In the genomic region with DNA sequence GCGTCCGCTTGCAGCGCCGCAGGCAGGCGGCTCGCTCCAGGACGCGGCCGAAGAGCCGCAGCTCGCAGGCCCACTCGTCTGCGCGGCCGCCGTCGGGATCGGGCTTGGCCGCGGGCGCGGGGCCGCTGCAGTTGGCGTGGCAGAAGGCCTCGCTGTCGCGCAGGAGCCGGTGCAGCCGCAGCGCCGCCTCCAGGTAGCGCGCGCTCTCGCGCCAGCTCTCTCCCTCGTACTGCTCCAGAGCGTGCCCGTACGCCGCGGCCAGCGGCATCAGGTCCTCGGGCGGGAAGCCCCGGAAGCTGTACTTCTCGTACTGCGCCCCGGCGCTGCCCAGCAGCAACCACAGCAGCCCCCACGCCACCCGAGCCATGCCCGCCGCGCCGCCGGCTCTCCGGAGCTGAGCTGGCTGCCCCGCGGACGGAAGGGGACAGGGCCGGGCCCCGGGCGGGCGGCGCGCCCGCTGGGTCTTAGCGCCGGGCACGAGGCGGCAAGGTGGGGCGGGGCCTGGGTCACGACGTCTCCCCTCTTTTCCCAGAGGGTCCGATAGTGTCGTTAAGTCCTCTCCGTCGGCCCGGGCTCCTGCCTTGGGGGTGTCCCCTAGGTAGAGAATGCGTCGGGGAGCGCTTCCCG, we compare ENCODE assay signal across 1 cellular context.
TF ChIP-seq lines count a peak whose summit lies in the region.

A gene with protein sequence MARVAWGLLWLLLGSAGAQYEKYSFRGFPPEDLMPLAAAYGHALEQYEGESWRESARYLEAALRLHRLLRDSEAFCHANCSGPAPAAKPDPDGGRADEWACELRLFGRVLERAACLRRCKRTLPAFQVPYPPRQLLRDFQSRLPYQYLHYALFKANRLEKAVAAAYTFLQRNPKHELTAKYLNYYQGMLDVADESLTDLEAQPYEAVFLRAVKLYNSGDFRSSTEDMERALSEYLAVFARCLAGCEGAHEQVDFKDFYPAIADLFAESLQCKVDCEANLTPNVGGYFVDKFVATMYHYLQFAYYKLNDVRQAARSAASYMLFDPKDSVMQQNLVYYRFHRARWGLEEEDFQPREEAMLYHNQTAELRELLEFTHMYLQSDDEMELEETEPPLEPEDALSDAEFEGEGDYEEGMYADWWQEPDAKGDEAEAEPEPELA (minus strand): TSS at position 401 of the 627 bp plus-strand sequence. CDS start 34 bp downstream, at position 367.

TF ChIP-seq in HepG2, 621 proteins besides CTCF, POLR2A, EP300 and RAD21 (continued from another document and continues in another):
- TF ChIP-seq, protein P1, sequence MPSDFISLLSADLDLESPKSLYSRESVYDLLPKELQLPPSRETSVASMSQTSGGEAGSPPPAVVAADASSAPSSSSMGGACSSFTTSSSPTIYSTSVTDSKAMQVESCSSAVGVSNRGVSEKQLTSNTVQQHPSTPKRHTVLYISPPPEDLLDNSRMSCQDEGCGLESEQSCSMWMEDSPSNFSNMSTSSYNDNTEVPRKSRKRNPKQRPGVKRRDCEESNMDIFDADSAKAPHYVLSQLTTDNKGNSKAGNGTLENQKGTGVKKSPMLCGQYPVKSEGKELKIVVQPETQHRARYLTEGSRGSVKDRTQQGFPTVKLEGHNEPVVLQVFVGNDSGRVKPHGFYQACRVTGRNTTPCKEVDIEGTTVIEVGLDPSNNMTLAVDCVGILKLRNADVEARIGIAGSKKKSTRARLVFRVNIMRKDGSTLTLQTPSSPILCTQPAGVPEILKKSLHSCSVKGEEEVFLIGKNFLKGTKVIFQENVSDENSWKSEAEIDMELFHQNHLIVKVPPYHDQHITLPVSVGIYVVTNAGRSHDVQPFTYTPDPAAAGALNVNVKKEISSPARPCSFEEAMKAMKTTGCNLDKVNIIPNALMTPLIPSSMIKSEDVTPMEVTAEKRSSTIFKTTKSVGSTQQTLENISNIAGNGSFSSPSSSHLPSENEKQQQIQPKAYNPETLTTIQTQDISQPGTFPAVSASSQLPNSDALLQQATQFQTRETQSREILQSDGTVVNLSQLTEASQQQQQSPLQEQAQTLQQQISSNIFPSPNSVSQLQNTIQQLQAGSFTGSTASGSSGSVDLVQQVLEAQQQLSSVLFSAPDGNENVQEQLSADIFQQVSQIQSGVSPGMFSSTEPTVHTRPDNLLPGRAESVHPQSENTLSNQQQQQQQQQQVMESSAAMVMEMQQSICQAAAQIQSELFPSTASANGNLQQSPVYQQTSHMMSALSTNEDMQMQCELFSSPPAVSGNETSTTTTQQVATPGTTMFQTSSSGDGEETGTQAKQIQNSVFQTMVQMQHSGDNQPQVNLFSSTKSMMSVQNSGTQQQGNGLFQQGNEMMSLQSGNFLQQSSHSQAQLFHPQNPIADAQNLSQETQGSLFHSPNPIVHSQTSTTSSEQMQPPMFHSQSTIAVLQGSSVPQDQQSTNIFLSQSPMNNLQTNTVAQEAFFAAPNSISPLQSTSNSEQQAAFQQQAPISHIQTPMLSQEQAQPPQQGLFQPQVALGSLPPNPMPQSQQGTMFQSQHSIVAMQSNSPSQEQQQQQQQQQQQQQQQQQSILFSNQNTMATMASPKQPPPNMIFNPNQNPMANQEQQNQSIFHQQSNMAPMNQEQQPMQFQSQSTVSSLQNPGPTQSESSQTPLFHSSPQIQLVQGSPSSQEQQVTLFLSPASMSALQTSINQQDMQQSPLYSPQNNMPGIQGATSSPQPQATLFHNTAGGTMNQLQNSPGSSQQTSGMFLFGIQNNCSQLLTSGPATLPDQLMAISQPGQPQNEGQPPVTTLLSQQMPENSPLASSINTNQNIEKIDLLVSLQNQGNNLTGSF (CRISPR knock-in tag; IDR thresholded peaks at IDR 0.05): peak; percentile 87
- TF ChIP-seq MBD4 (IDR thresholded peaks at IDR 0.05; ENCODE audit: borderline replicate concordance, low read length): no peak
- no peak for TF ChIP-seq TCF12 (IDR thresholded peaks at IDR 0.05)
- TF ChIP-seq TCF12 (CRISPR knock-in tag; IDR thresholded peaks at IDR 0.05): peak; percentile 96
- TF ChIP-seq SOX5 (CRISPR knock-in tag; IDR thresholded peaks at IDR 0.05; ENCODE audit: borderline replicate concordance): peak; percentile 31; the same call in 1 of the 2 replicates
- TF ChIP-seq, protein P2, sequence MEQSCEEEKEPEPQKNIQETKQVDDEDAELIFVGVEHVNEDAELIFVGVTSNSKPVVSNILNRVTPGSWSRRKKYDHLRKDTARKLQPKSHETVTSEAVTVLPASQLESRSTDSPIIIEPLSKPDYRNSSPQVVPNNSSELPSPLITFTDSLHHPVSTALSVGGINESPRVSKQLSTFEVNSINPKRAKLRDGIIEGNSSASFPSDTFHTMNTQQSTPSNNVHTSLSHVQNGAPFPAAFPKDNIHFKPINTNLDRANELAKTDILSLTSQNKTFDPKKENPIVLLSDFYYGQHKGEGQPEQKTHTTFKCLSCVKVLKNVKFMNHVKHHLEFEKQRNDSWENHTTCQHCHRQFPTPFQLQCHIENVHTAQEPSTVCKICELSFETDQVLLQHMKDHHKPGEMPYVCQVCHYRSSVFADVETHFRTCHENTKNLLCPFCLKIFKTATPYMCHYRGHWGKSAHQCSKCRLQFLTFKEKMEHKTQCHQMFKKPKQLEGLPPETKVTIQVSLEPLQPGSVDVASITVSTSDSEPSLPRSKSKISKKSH (CRISPR knock-in tag; IDR thresholded peaks at IDR 0.05; ENCODE audit: borderline replicate concordance): peak; percentile 12
- no peak for TF ChIP-seq YEATS2 (CRISPR knock-in tag; IDR thresholded peaks at IDR 0.05; ENCODE audit: borderline replicate concordance)
- peak; percentile 59 for TF ChIP-seq POLR2AphosphoS5 (IDR thresholded peaks at IDR 0.05; ENCODE audit: low read depth, low read length)
- TF ChIP-seq, protein P3, sequence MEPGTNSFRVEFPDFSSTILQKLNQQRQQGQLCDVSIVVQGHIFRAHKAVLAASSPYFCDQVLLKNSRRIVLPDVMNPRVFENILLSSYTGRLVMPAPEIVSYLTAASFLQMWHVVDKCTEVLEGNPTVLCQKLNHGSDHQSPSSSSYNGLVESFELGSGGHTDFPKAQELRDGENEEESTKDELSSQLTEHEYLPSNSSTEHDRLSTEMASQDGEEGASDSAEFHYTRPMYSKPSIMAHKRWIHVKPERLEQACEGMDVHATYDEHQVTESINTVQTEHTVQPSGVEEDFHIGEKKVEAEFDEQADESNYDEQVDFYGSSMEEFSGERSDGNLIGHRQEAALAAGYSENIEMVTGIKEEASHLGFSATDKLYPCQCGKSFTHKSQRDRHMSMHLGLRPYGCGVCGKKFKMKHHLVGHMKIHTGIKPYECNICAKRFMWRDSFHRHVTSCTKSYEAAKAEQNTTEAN (CRISPR knock-in tag; conservative IDR thresholded peaks at IDR 0.05): peak; percentile 84
- TF ChIP-seq, protein P4, sequence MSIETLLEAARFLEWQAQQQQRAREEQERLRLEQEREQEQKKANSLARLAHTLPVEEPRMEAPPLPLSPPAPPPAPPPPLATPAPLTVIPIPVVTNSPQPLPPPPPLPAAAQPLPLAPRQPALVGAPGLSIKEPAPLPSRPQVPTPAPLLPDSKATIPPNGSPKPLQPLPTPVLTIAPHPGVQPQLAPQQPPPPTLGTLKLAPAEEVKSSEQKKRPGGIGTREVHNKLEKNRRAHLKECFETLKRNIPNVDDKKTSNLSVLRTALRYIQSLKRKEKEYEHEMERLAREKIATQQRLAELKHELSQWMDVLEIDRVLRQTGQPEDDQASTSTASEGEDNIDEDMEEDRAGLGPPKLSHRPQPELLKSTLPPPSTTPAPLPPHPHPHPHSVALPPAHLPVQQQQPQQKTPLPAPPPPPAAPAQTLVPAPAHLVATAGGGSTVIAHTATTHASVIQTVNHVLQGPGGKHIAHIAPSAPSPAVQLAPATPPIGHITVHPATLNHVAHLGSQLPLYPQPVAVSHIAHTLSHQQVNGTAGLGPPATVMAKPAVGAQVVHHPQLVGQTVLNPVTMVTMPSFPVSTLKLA (IDR thresholded peaks at IDR 0.05): no peak
- TF ChIP-seq ZNF572 (CRISPR knock-in tag; IDR thresholded peaks at IDR 0.05): peak; percentile 82; the same call in 1 of the 2 replicates
- no peak for TF ChIP-seq SETDB1 (CRISPR knock-in tag; IDR thresholded peaks at IDR 0.05; ENCODE audit: borderline replicate concordance)
- TF ChIP-seq ZC3H13 (CRISPR knock-in tag; IDR thresholded peaks at IDR 0.05): peak; percentile 13; the same call in 1 of the 2 replicates
- peak; percentile 95 for TF ChIP-seq ZNF563 (CRISPR knock-in tag; IDR thresholded peaks at IDR 0.05)
- TF ChIP-seq STAT5B (CRISPR knock-in tag; IDR thresholded peaks at IDR 0.05): peak; percentile 10; the same call in 1 of the 2 replicates
- TF ChIP-seq, protein P5, sequence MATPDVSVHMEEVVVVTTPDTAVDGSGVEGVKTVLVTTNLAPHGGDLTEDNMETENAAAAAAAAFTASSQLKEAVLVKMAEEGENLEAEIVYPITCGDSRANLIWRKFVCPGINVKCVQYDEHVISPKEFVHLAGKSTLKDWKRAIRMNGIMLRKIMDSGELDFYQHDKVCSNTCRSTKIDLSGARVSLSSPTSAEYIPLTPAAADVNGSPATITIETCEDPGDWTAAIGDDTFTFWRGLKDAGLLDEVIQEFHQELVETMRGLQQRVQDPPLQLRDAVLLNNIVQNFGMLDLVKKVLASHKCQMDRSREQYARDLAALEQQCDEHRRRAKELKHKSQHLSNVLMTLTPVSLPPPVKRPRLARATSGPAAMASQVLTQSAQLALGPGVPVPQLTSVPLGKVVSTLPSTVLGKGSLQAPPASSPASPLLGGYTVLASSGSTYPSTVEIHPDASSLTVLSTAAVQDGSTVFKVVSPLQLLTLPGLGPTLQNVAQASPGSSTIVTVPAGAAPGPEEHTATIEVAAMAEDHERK (CRISPR knock-in tag; IDR thresholded peaks at IDR 0.05; ENCODE audit: low read depth): peak; percentile 35; the same call in 1 of the 2 replicates
- 0 out of 2 replicates have a peak, but pooled peaks have one; percentile 90 for TF ChIP-seq PAX8 (CRISPR knock-in tag; IDR thresholded peaks at IDR 0.05; ENCODE audit: borderline replicate concordance)
- peak; percentile 79; the same call in 1 of the 2 replicates for TF ChIP-seq ZBTB42 (CRISPR knock-in tag; IDR thresholded peaks at IDR 0.05)
- peak; percentile 92 for TF ChIP-seq BRCA1 (CRISPR knock-in tag; IDR thresholded peaks at IDR 0.05)
- TF ChIP-seq, protein P6, sequence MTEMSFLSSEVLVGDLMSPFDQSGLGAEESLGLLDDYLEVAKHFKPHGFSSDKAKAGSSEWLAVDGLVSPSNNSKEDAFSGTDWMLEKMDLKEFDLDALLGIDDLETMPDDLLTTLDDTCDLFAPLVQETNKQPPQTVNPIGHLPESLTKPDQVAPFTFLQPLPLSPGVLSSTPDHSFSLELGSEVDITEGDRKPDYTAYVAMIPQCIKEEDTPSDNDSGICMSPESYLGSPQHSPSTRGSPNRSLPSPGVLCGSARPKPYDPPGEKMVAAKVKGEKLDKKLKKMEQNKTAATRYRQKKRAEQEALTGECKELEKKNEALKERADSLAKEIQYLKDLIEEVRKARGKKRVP (CRISPR knock-in tag; IDR thresholded peaks at IDR 0.05): peak in 1 of 2 experiments; percentile 67; a peak in 2 of 4 replicates
- TF ChIP-seq ZSCAN12 (CRISPR knock-in tag; IDR thresholded peaks at IDR 0.05): peak; percentile 54
- peak; percentile 90; the same call in 1 of the 2 replicates for TF ChIP-seq ZFP90 (CRISPR knock-in tag; IDR thresholded peaks at IDR 0.05; ENCODE audit: borderline replicate concordance)
- TF ChIP-seq, protein P7, sequence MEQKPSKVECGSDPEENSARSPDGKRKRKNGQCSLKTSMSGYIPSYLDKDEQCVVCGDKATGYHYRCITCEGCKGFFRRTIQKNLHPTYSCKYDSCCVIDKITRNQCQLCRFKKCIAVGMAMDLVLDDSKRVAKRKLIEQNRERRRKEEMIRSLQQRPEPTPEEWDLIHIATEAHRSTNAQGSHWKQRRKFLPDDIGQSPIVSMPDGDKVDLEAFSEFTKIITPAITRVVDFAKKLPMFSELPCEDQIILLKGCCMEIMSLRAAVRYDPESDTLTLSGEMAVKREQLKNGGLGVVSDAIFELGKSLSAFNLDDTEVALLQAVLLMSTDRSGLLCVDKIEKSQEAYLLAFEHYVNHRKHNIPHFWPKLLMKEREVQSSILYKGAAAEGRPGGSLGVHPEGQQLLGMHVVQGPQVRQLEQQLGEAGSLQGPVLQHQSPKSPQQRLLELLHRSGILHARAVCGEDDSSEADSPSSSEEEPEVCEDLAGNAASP (CRISPR knock-in tag; IDR thresholded peaks at IDR 0.05; ENCODE audit: borderline replicate concordance): no peak
- TF ChIP-seq, protein P8, sequence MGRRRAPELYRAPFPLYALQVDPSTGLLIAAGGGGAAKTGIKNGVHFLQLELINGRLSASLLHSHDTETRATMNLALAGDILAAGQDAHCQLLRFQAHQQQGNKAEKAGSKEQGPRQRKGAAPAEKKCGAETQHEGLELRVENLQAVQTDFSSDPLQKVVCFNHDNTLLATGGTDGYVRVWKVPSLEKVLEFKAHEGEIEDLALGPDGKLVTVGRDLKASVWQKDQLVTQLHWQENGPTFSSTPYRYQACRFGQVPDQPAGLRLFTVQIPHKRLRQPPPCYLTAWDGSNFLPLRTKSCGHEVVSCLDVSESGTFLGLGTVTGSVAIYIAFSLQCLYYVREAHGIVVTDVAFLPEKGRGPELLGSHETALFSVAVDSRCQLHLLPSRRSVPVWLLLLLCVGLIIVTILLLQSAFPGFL (CRISPR knock-in tag; IDR thresholded peaks at IDR 0.05): peak; percentile 42; the same call in 1 of the 2 replicates
- TF ChIP-seq ASH2L (IDR thresholded peaks at IDR 0.05; ENCODE audit: insufficient read length, low read depth, low read length): peak; percentile 64
- TF ChIP-seq, protein P9, sequence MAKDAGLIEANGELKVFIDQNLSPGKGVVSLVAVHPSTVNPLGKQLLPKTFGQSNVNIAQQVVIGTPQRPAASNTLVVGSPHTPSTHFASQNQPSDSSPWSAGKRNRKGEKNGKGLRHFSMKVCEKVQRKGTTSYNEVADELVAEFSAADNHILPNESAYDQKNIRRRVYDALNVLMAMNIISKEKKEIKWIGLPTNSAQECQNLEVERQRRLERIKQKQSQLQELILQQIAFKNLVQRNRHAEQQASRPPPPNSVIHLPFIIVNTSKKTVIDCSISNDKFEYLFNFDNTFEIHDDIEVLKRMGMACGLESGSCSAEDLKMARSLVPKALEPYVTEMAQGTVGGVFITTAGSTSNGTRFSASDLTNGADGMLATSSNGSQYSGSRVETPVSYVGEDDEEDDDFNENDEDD (CRISPR knock-in tag; IDR thresholded peaks at IDR 0.05; ENCODE audit: borderline replicate concordance): peak; percentile 74; the same call in 1 of the 2 replicates
- TF ChIP-seq, protein P10, sequence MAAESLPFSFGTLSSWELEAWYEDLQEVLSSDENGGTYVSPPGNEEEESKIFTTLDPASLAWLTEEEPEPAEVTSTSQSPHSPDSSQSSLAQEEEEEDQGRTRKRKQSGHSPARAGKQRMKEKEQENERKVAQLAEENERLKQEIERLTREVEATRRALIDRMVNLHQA (CRISPR knock-in tag; IDR thresholded peaks at IDR 0.05): no peak
- no peak for TF ChIP-seq HNF4G (IDR thresholded peaks at IDR 0.05; ENCODE audit: borderline replicate concordance, low read depth, low read length)
- TF ChIP-seq HNF4G (CRISPR knock-in tag; IDR thresholded peaks at IDR 0.05; ENCODE audit: borderline replicate concordance, low read depth): no peak
- TF ChIP-seq ZNF713 (CRISPR knock-in tag; IDR thresholded peaks at IDR 0.05): peak; percentile 1; the same call in 1 of the 2 replicates
- peak; percentile 81 for TF ChIP-seq ZNF616 (CRISPR knock-in tag; IDR thresholded peaks at IDR 0.05; ENCODE audit: low read depth)
- TF ChIP-seq ZNF329 (CRISPR knock-in tag; IDR thresholded peaks at IDR 0.05; ENCODE audit: low read depth): peak; percentile 74
- TF ChIP-seq SNRNP70 (IDR thresholded peaks at IDR 0.05; ENCODE audit: low read depth, low read length): no peak
- TF ChIP-seq GLI4 (CRISPR knock-in tag; IDR thresholded peaks at IDR 0.05; ENCODE audit: borderline replicate concordance): peak; percentile 99; the same call in 1 of the 2 replicates
- peak; percentile 9; the same call in 1 of the 2 replicates for TF ChIP-seq NFYC (CRISPR knock-in tag; IDR thresholded peaks at IDR 0.05)
- TF ChIP-seq SALL2 (CRISPR knock-in tag; IDR thresholded peaks at IDR 0.05): peak; percentile 92; the same call in 1 of the 2 replicates
- peak; percentile 49 for TF ChIP-seq ZMYM4 (CRISPR knock-in tag; IDR thresholded peaks at IDR 0.05)
- peak; percentile 85 for TF ChIP-seq SALL1 (CRISPR knock-in tag; IDR thresholded peaks at IDR 0.05)
- 0 out of 2 replicates have a peak, but pooled peaks have one; percentile 42 for TF ChIP-seq ZNF180 (CRISPR knock-in tag; IDR thresholded peaks at IDR 0.05; ENCODE audit: borderline replicate concordance, low read depth)
